6 cellular contexts compared by ENCODE assay signal in genomic region chr20:2773812-2774211, GRCh38. TPM values are rescaled to one million over a fixed set of nuclear protein-coding genes. Genes with fewer than 3 reads are reported as not detected.
"Had no signal": no experiment of that assay in that cellular context is flagged by ENCODE, and none has a peak within 500 bp of the region (broad histone marks: within the 10 kb centered on the region; RNA-seq: fewer than 3 reads in every experiment).

No MANE protein-coding gene starts in this region.

- H3K4me3 Mint-ChIP-seq: GM23338, H9, IgD-negative memory B cell had no signal

- ATAC-seq: GM23338 had no signal

- DNase-seq: H9, HCEC 1CT had no signal

- H3K27ac Mint-ChIP-seq: GM23338, H9, IgD-negative memory B cell had no signal

- H3K4me3 ChIP-seq: GM23338 had no signal

- H3K4me1 Mint-ChIP-seq: GM23338 had no signal

RNA-seq across cellular contexts. Expression of gene CPXM1, which starts 26.6 kb away (rescaled TPM):
- total RNA-seq: HT-29 had no signal

RNA-seq across cellular contexts. Expression of gene C20orf141, which starts 41.0 kb away (rescaled TPM):
- total RNA-seq: GM23338, H1, H9, HT-29 had no signal
- polyA plus RNA-seq: GM23338, H1, IgD-negative memory B cell had no signal

RNA-seq across cellular contexts. Expression of gene TMEM239, which starts 42.4 kb away (rescaled TPM):
- total RNA-seq: GM23338, H1, H9, HT-29 had no signal
- polyA plus RNA-seq: GM23338, H1, IgD-negative memory B cell had no signal
